Comparison of ENCODE assay signal across 18 cellular contexts in the genomic region with DNA sequence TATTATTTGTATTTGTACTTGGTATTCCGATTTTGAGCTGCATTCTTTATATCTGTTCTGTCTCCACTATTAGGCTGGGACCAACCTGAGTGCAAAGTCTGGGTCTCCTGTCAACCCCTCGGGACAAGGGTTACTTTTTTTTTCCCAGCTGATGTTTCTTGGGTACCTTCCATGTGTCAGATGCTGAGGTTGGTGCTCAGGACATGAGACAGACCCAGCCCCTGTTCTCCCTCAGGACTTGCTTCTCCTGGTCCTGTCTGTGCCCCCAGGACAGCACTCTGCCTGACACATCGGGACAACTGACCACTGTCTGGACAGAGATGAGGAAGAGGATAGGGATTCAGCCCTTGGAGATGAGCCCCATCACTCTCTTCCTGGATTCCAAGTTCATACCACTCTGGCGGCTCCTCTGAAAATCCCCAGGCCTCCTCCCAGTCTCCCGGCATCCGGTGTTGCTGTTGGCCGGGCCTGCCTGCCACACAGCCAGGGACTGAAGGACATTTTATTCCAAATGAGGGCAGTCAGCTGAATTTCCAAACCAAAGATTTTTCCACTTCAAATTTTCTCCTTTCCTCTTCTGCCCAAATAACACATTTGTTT. TPM values are rescaled to one million over a fixed set of nuclear protein-coding genes. Genes with fewer than 3 reads are reported as not detected.
DNase-seq lines count a peak whose midpoint lies in the region; ATAC-seq and TF ChIP-seq lines count a peak whose summit lies in the region.
"Had no signal": no experiment of that assay in that cellular context is flagged by ENCODE, and none has a peak within 500 bp of the region (broad histone marks: within the 10 kb centered on the region; RNA-seq: fewer than 3 reads in every experiment).

No MANE protein-coding gene starts in this region.

- H3K27me3 ChIP-seq in adipocyte (replicated peaks; ENCODE audit: control insufficient read depth, insufficient read depth, low read length), result no peaks in the 10 kb centered on the region
- H3K27me3 ChIP-seq in gastroesophageal sphincter, result no peaks in the 10 kb centered on the region
- no peaks in the 10 kb centered on the region for H3K27me3 ChIP-seq in thyroid gland
- H3K27me3 ChIP-seq: BLaER1 had no signal

- intact Hi-C loops in thyroid gland (cut with DNase I), result no loop called here

- H3K27ac ChIP-seq in gastroesophageal sphincter, result peak overlapping the region; percentile 73 to 86 (median 82)
- peak overlapping the region; percentile 43 to 56 (median 52) for H3K27ac ChIP-seq in thyroid gland
- H3K27ac ChIP-seq: BLaER1 had no signal

- TF ChIP-seq POLR2A in gastroesophageal sphincter (IDR thresholded peaks at IDR 0.05), result no peak
- no peak for TF ChIP-seq POLR2A in thyroid gland (IDR thresholded peaks at IDR 0.05)

- TF ChIP-seq CTCF in gastroesophageal sphincter (IDR thresholded peaks at IDR 0.05) (no peak), thyroid gland (IDR thresholded peaks at IDR 0.05) (no peak)

- no peak for DNase-seq in adipocyte (ENCODE audit: low read depth)
- DNase-seq in mucosa of gallbladder (ENCODE audit: low spot score), result peak; percentile 53
- peak; percentile 16 to 28 for DNase-seq in thyroid gland
- DNase-seq in activated CD4-positive, alpha-beta T cell treated with anti-CD3 and anti-CD28 coated beads, Interleukin-2, amount 50 U/mL, for 4 hours, result no peak
- no peak for DNase-seq in pons (ENCODE audit: low spot score)
- DNase-seq: activated CD4-positive, alpha-beta memory T cell treated with anti-CD3 and anti-CD28 coated beads, Interleukin-2, amount 10 ng/mL, durations not matched to agents 7 days and 5 days; activated gamma-delta T cell; caudate nucleus; DND-41; kidney glomerular epithelial cell; NCI-H1105; NCI-H524 treated with DMSO at 0.1 percent for 48 hours; stimulated activated CD4-positive, alpha-beta T cell treated with anti-CD3 and anti-CD28 coated beads, Interleukin-2, amount 100 ng/mL, for 24 hours; T1000 had no signal

- no peak for TF ChIP-seq EP300 in gastroesophageal sphincter (IDR thresholded peaks at IDR 0.05)

- H3K4me3 ChIP-seq in adipocyte (ENCODE audit: low read length) (no peak overlapping the region), gastroesophageal sphincter (no peak overlapping the region), thyroid gland (replicated peaks in 1 of 3) (no peak overlapping the region)
- H3K4me3 ChIP-seq: BLaER1 had no signal

- ATAC-seq in gastroesophageal sphincter, result peak; percentile 56
- ATAC-seq in GM21786 (IDR thresholded peaks at IDR 0.05; ENCODE audit: unreplicated experiment), result no peak
- ATAC-seq in GM21390 (IDR thresholded peaks at IDR 0.05; ENCODE audit: unreplicated experiment), result no peak

- WGBS in gastroesophageal sphincter (ENCODE audit: low coverage in 1 of 2), 2 donors, result 8% methylated on average over 7 of the region's 7 CpGs; no CpG with 5 or more reads in 1 of the 2 donors
- WGBS in thyroid gland, 2 donors, result 63 to 76% methylated on average over 7 of the region's 7 CpGs

- H3K4me1 ChIP-seq in adipocyte (ENCODE audit: control insufficient read depth, insufficient read depth, low read length) (peaks cover 57% of the 10 kb centered on the region), gastroesophageal sphincter (peaks cover 6 to 91% (median 45%) of the 10 kb centered on the region in 3 donors), thyroid gland (peaks cover 0 to 12% of the 10 kb centered on the region in 2 donors)

- peak overlapping the region; percentile 48 for H3K9ac ChIP-seq in adipocyte (ENCODE audit: low read length)
- H3K9ac ChIP-seq: BLaER1 had no signal

- H3K36me3 ChIP-seq in adipocyte (ENCODE audit: control insufficient read depth, insufficient read depth, low read length, severe bottlenecking) (no peaks in the 10 kb centered on the region), gastroesophageal sphincter (no peaks in the 10 kb centered on the region), thyroid gland (no peaks in the 10 kb centered on the region)
- H3K36me3 ChIP-seq: BLaER1 had no signal

- H3K9me3 ChIP-seq in adipocyte (ENCODE audit: control insufficient read depth, low read length), result no peaks in the 10 kb centered on the region
- peaks cover 0 to 2% (median 0%) of the 10 kb centered on the region in 3 donors for H3K9me3 ChIP-seq in gastroesophageal sphincter
- H3K9me3 ChIP-seq in thyroid gland, result no peaks in the 10 kb centered on the region

RNA-seq across cellular contexts. Expression of a gene that starts 55.6 kb away (rescaled TPM):
- total RNA-seq in gastroesophageal sphincter (10 to 100 TPM; 19.3 to 53.6 (median 37.9) TPM), mucosa of gallbladder (272 TPM), thyroid gland (100 to 1,000 TPM in 3 of 4 donors, 10 to 100 TPM in 1; 67.7 to 173 (median 111) TPM)

Comparison
In these comparisons a context has a peak if more than half of its experiments do, and no peak if none do; other contexts are left out.
1. DNase-seq: peak in mucosa of gallbladder (single experiment) and thyroid gland (2 of 2); none in adipocyte (single experiment), activated CD4-positive, alpha-beta T cell treated with anti-CD3 and anti-CD28 coated beads, Interleukin-2, amount 50 U/mL, for 4 hours (0 of 2) and pons (single experiment).